ENCODE assay signal across 8 cellular contexts in the genomic region with DNA sequence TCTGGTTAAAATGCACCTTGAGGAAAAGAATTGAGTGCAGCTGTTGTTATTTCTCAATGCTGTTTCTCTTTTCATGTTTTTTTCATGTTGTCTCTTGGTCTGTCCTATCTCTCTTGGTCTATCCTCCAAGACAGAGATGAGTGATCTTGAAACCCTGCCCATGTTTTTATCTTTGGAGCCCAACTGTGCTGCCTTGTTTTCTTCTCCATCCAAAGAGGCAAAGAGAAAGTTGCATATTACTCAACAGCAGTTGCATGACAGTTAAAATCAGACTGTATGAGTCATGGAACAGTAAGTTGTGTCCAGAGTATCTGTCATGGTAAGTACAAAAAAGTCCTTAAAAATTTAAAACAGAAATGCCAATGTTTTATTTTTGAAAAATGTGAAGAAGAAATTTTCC. TPM values are rescaled to one million over a fixed set of nuclear protein-coding genes. Genes with fewer than 3 reads are reported as not detected.
DNase-seq lines count a peak whose midpoint lies in the region; ATAC-seq, FAIRE-seq and TF ChIP-seq lines count a peak whose summit lies in the region.

No MANE protein-coding gene starts in this region.

- H3K27ac ChIP-seq in A549 (no peak overlapping the region), IMR-90 (ENCODE audit: insufficient read depth, low read length) (no peak overlapping the region), epithelial cell of prostate (no peak overlapping the region), stomach (no peak overlapping the region)

- no peak overlapping the region for H3K14ac ChIP-seq in IMR-90 (replicated peaks; ENCODE audit: low read depth, low read length)

- no peak overlapping the region for H2AK9ac ChIP-seq in IMR-90 (replicated peaks; ENCODE audit: low read depth, low read length, poor library complexity)

- no peak overlapping the region for H2BK5ac ChIP-seq in IMR-90 (ENCODE audit: low read depth, low read length, poor library complexity, severe bottlenecking)

- H3K9me1 ChIP-seq in IMR-90 (ENCODE audit: insufficient read depth, low read length), result no peaks in the 10 kb centered on the region

- no peaks in the 10 kb centered on the region for H4K20me1 ChIP-seq in IMR-90 (ENCODE audit: insufficient read depth, low read length)

- no peak overlapping the region for H3K56ac ChIP-seq in IMR-90 (ENCODE audit: extremely low read depth, insufficient read depth, low read length)

- no peak overlapping the region for H2AK5ac ChIP-seq in IMR-90 (ENCODE audit: low read depth, low read length)

- no peak for FAIRE-seq in A549 (lab: Jason Lieb, UNC)

- TF ChIP-seq POLR2A in A549 (IDR thresholded peaks at IDR 0.05; ENCODE audit: low read length) (no peak), IMR-90 (IDR thresholded peaks at IDR 0.05; ENCODE audit: low read depth, low read length) (no peak), stomach (IDR thresholded peaks at IDR 0.05) (no peak)

- TF ChIP-seq CTCF in A549 (IDR thresholded peaks at IDR 0.05) (no peak), IMR-90 (conservative IDR thresholded peaks at IDR 0.05; ENCODE audit: low read depth, low read length) (no peak), stomach (IDR thresholded peaks at IDR 0.05) (no peak)

- CTCF ChIA-PET in A549 (lab: Yijun Ruan, JAX) (no interaction called here), IMR-90 (lab: Yijun Ruan, JAX) (no interaction called here)

- H3K36me3 ChIP-seq in IMR-90 (ENCODE audit: control insufficient read depth, insufficient read depth, low read length) (no peaks in the 10 kb centered on the region), stomach (no peaks in the 10 kb centered on the region)

- H3K9me3 ChIP-seq in A549 (no peaks in the 10 kb centered on the region), IMR-90 (ENCODE audit: control insufficient read depth, insufficient read depth, low read length) (no peaks in the 10 kb centered on the region), stomach (no peaks in the 10 kb centered on the region)

- H3K4me3 ChIP-seq in A549 (no peak overlapping the region), IMR-90 (ENCODE audit: insufficient read depth, low read depth, low read length) (no peak overlapping the region), stomach (no peak overlapping the region)

- dilution Hi-C loops in IMR-90 (cut with HindIII; ENCODE audit: low sequenced_read_pairs, unreplicated experiment), result no loop called here

- no peak overlapping the region for H2BK20ac ChIP-seq in IMR-90 (ENCODE audit: low read depth, low read length)

- no peak overlapping the region for H3K23ac ChIP-seq in IMR-90 (ENCODE audit: low read depth, low read length)

- no peak overlapping the region for H3K4ac ChIP-seq in IMR-90 (ENCODE audit: low read depth, low read length)

- intact Hi-C loops in IMR-90 (cut with micrococcal nuclease) (no loop called here), stomach (cut with DNase I; ENCODE audit: low total_unique reads) (no loop called here)

- no peak overlapping the region for H2BK15ac ChIP-seq in IMR-90 (ENCODE audit: low read depth, low read length)

- 0 out of 6 replicates have a peak, but pooled peaks of 1 of the 2 experiments have one; percentile 55 for ATAC-seq in A549
- peak; percentile 70 for ATAC-seq in GM19351 (IDR thresholded peaks at IDR 0.05; ENCODE audit: unreplicated experiment)
- no peak; the same call in 1 of the 2 replicates for ATAC-seq in IMR-90 (ENCODE audit: low read depth)

- no TSS peak for BruUV-seq in IMR-90 (replicated peaks; lab: Mats Ljungman, UMichigan)

- no peak overlapping the region for H4K8ac ChIP-seq in IMR-90 (ENCODE audit: low read depth in 2 of 2, low read length in 2 of 2)

- no peak overlapping the region for H2BK120ac ChIP-seq in IMR-90 (ENCODE audit: low read depth, low read length)

- TF ChIP-seq EP300 in A549 (IDR thresholded peaks at IDR 0.05) (no peak), stomach (IDR thresholded peaks at IDR 0.05) (no peak)

- H3K79me1 ChIP-seq in IMR-90 (ENCODE audit: low read depth in 1 of 2, low read length in 2 of 2), result no peaks in the 10 kb centered on the region

- no peak for DNase-seq in A549 (ENCODE audit: low read depth in 1 of 2, low spot score in 1 of 2)
- DNase-seq in IMR-90, result peak; percentile 51
- peak; percentile 40 for DNase-seq in epithelial cell of prostate (ENCODE audit: low read depth, low spot score)
- DNase-seq in NCI-H1694 (lab: John Stamatoyannopoulos, UW), result no peak
- no peak for DNase-seq in inferior parietal cortex (ENCODE audit: extremely low spot score)
- no peak for DNase-seq in stomach
- DNase-seq in D341Med (ENCODE audit: low spot score), result no peak

- H3K4me2 ChIP-seq in A549 (no peak overlapping the region), IMR-90 (ENCODE audit: low read depth, low read length) (no peak overlapping the region)

- no peak overlapping the region for H4K5ac ChIP-seq in IMR-90 (ENCODE audit: low read depth, low read length)

- no peak overlapping the region for H3K9ac ChIP-seq in IMR-90 (ENCODE audit: low read depth, low read length)

- no peak overlapping the region for H3K18ac ChIP-seq in IMR-90 (ENCODE audit: low read depth, low read length)

- H4K91ac ChIP-seq in IMR-90 (ENCODE audit: insufficient read depth, low read depth, low read length), result no peak overlapping the region

- TF ChIP-seq RAD21 in A549 (conservative IDR thresholded peaks at IDR 0.05 in 1 of 2, IDR thresholded peaks at IDR 0.05 in 1 of 2) (no peak), IMR-90 (IDR thresholded peaks at IDR 0.05; ENCODE audit: low read length) (no peak)

- in situ Hi-C loops in IMR-90 (cut with MboI; ENCODE audit: low sequenced_read_pairs), result no loop called here

- H3K27me3 ChIP-seq in IMR-90 (ENCODE audit: control insufficient read depth, insufficient read depth, low read length), result no peaks in the 10 kb centered on the region; the same call in 1 of the 2 replicates
- no peaks in the 10 kb centered on the region for H3K27me3 ChIP-seq in stomach

- H2AFZ ChIP-seq in IMR-90 (replicated peaks; ENCODE audit: low read length, poor library complexity), result no peak overlapping the region

- peaks cover 7% of the 10 kb centered on the region; the same call in 1 of the 3 replicates for H3K4me1 ChIP-seq in A549
- H3K4me1 ChIP-seq in IMR-90 (ENCODE audit: control insufficient read depth, insufficient read depth, low read length), result no peaks in the 10 kb centered on the region
- no peaks in the 10 kb centered on the region for H3K4me1 ChIP-seq in stomach

- POLR2A ChIA-PET in A549 (lab: Yijun Ruan, JAX), result no interaction called here
- POLR2A ChIA-PET in IMR-90 (lab: Charles Lee; ENCODE audit: unreplicated experiment), result no interaction called here

TF ChIP-seq in A549, 52 proteins besides CTCF, POLR2A, EP300 and RAD21 (continues in another document):
- TF ChIP-seq, protein P1, sequence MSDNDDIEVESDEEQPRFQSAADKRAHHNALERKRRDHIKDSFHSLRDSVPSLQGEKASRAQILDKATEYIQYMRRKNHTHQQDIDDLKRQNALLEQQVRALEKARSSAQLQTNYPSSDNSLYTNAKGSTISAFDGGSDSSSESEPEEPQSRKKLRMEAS (IDR thresholded peaks at IDR 0.05), result no peak
- TF ChIP-seq KDM1A (IDR thresholded peaks at IDR 0.05; ENCODE audit: low read depth), result no peak
- no peak for TF ChIP-seq FOSL2 (IDR thresholded peaks at IDR 0.05)
- TF ChIP-seq FOSL2 (CRISPR knock-in tag; IDR thresholded peaks at IDR 0.05), result peak; percentile 75
- no peak for TF ChIP-seq MAZ (IDR thresholded peaks at IDR 0.05; ENCODE audit: borderline replicate concordance, low read depth, low read length)
- TF ChIP-seq ESRRA (IDR thresholded peaks at IDR 0.05; ENCODE audit: borderline replicate concordance, low read length), result no peak
- no peak for TF ChIP-seq HOXB13 (CRISPR knock-in tag; IDR thresholded peaks at IDR 0.05; ENCODE audit: low read depth)

TF ChIP-seq in IMR-90, 13 proteins besides CTCF, POLR2A, EP300 and RAD21:
- 0 out of 2 replicates have a peak, but pooled peaks have one; percentile 13 for TF ChIP-seq FOS (IDR thresholded peaks at IDR 0.05; ENCODE audit: low read depth, low read length)
- no peak for TF ChIP-seq RCOR1 (IDR thresholded peaks at IDR 0.05; ENCODE audit: insufficient replicate concordance, low read length)
- TF ChIP-seq CEBPB (IDR thresholded peaks at IDR 0.05; ENCODE audit: low read depth, low read length), result peak; percentile 51; the same call in 1 of the 2 replicates
- no peak for TF ChIP-seq CHD1 (IDR thresholded peaks at IDR 0.05; ENCODE audit: low read depth, low read length)
- TF ChIP-seq, protein P2, sequence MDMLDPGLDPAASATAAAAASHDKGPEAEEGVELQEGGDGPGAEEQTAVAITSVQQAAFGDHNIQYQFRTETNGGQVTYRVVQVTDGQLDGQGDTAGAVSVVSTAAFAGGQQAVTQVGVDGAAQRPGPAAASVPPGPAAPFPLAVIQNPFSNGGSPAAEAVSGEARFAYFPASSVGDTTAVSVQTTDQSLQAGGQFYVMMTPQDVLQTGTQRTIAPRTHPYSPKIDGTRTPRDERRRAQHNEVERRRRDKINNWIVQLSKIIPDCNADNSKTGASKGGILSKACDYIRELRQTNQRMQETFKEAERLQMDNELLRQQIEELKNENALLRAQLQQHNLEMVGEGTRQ (IDR thresholded peaks at IDR 0.05; ENCODE audit: low read depth, low read length), result no peak

RNA-seq across cellular contexts. Expression of a gene that starts 26.2 kb away (rescaled TPM):
- 3.9 and 7.9 TPM in 2 replicates for polyA plus RNA-seq in A549 (2011; rRNA removed)
- 0.96 and 0.98 TPM in 2 replicates for polyA plus RNA-seq in A549 (2012; cell fraction: cytosol; rRNA removed)
- polyA plus RNA-seq in A549 (2012; cell fraction: nucleus; rRNA removed), result 0.73 and 1.2 TPM in 2 replicates
- 1.2 to 1.4 TPM (median 1.3 TPM) in 3 replicates for polyA plus RNA-seq in A549 (2017; fragmentation: RNase III; extraction: RNeasy Plus Mini Kit Qiagen cat#74134 plus additional on column Dnase treatment)
- 3.2 and 3.6 TPM in 2 replicates for polyA minus RNA-seq in A549 (2011; rRNA and poly(A)+ RNA removed)
- under 0.01 TPM in 2 replicates for total RNA-seq in IMR-90 (2012; rRNA removed)
- polyA plus RNA-seq in IMR-90 (2012; rRNA removed), result not detected in 2 replicates
- polyA plus RNA-seq in IMR-90 (2012; cell fraction: cytosol; rRNA removed), result not detected in 2 replicates
- not detected in 2 replicates for polyA plus RNA-seq in IMR-90 (2012; cell fraction: nucleus; rRNA removed; ENCODE audit: low replicate concordance)
- 100 to 1,000 TPM in 2 of 5 donors, 10 to 100 TPM in 3; 29.0 to 110 (median 98.6) TPM for total RNA-seq in stomach
- 100 to 1,000 TPM in 1 of 3 donors, 10 to 100 TPM in 1, 1 to 10 TPM in 1; 6.3 to 145 (median 36.4) TPM for polyA plus RNA-seq in stomach

Comparison
In these comparisons a context has a peak if more than half of its experiments do, and no peak if none do; other contexts are left out.
1. DNase-seq: peak in IMR-90 (single experiment) and epithelial cell of prostate (single experiment); none in A549 (0 of 2), NCI-H1694 (single experiment), inferior parietal cortex (single experiment), stomach (single experiment) and D341Med (single experiment).